16 cellular contexts compared by ENCODE assay signal in the genomic region with DNA sequence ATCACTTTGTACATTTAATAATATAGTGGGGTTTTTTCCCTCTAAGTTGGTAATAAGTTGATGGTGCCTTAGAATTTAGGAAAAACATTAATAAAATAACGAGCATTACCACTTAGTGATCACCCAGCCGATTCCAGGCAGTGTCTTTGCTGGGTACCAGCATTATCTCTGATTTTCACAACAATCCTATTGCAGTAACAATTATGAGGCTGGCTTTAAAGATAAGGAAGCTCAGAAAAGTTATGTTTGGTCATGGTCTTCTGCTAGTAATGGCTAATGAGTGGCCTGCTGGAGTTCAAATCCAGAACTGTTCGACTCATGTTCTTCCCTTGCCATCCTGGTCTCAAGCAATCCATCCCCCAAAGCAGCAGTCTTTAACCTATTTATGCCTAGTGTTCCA.
DNase-seq lines count a peak whose midpoint lies in the region; TF ChIP-seq lines count a peak whose summit lies in the region.
"Had no signal": no experiment of that assay in that cellular context is flagged by ENCODE, and none has a peak within 500 bp of the region (broad histone marks: within the 10 kb centered on the region; RNA-seq: fewer than 3 reads in every experiment).

No MANE protein-coding gene starts in this region.

- H3K79me2 ChIP-seq in OCI-LY7 (ENCODE audit: insufficient read depth, low read depth, low read length) (no peaks in the 10 kb centered on the region), Karpas-422 (ENCODE audit: low read length) (no peaks in the 10 kb centered on the region)

- no peaks in the 10 kb centered on the region for H3K9me2 ChIP-seq in OCI-LY7 (ENCODE audit: insufficient read depth, low read length)
- no peaks in the 10 kb centered on the region for H3K9me2 ChIP-seq in Karpas-422 (replicated peaks; ENCODE audit: insufficient read depth, low read length)

- H3K36me3 ChIP-seq in ascending aorta, result no peaks in the 10 kb centered on the region
- H3K36me3 ChIP-seq in uterus, result no peaks in the 10 kb centered on the region
- H3K36me3 ChIP-seq in OCI-LY7 (ENCODE audit: insufficient read depth, low read length), result no peaks in the 10 kb centered on the region
- no peaks in the 10 kb centered on the region for H3K36me3 ChIP-seq in ovary
- H3K36me3 ChIP-seq in Karpas-422 (ENCODE audit: insufficient read depth, low read length), result no peaks in the 10 kb centered on the region
- H3K36me3 ChIP-seq: BLaER1 treated with 17β-estradiol and CSF1 and Interleukin-3, amounts not matched to agents 10 nM and 100 nM; HAP-1 had no signal

- H4K20me1 ChIP-seq in OCI-LY7 (ENCODE audit: insufficient read depth, low read length) (no peaks in the 10 kb centered on the region), Karpas-422 (ENCODE audit: insufficient read depth, low read depth, low read length) (0 out of 2 replicates have a peak, but pooled peaks cover 3% of the 10 kb centered on the region)
- H4K20me1 ChIP-seq: BLaER1 treated with 17β-estradiol and CSF1 and Interleukin-3, amounts not matched to agents 10 nM and 100 nM had no signal

- H3K9me3 ChIP-seq in AG04450 (ENCODE audit: control insufficient read depth, insufficient read depth, low read length) (no peaks in the 10 kb centered on the region), ascending aorta (no peaks in the 10 kb centered on the region), uterus (no peaks in the 10 kb centered on the region), OCI-LY7 (ENCODE audit: low read length) (no peaks in the 10 kb centered on the region), ovary (no peaks in the 10 kb centered on the region), Karpas-422 (ENCODE audit: low read length) (no peaks in the 10 kb centered on the region)
- H3K9me3 ChIP-seq: BLaER1 treated with 17β-estradiol and CSF1 and Interleukin-3, amounts not matched to agents 10 nM and 100 nM; HAP-1 had no signal

- no peak overlapping the region for H2AFZ ChIP-seq in OCI-LY7 (ENCODE audit: low read length)
- H2AFZ ChIP-seq in Karpas-422 (ENCODE audit: low read length), result no peak overlapping the region

- WGBS in ovary, 3 donors, result 6 to 50% (median 9%) methylated on average over 3 of the region's 3 CpGs

- intact Hi-C loops in ascending aorta (cut with DNase I) (loop anchor here (5.0 kb wide), 1 partner anchor 69 kb away; no protein-coding TSS in a partner anchor), uterus (cut with DNase I; ENCODE audit: low total_unique reads) (no loop called here), OCI-LY7 (cut with micrococcal nuclease; ENCODE audit: unreplicated experiment) (loop anchor here (5.0 kb wide), 1 partner anchor 114 kb away; no protein-coding TSS in a partner anchor), ovary (cut with DNase I) (loop anchor here in 1 of 4 donors (10.0 kb wide), 1 partner anchor 71 kb away; no protein-coding TSS in a partner anchor)

- H3K4me3 ChIP-seq in AG04450 (ENCODE audit: low read depth, low read length), result no peak overlapping the region
- no peak overlapping the region for H3K4me3 ChIP-seq in ascending aorta
- no peak overlapping the region for H3K4me3 ChIP-seq in coronary artery
- no peak overlapping the region for H3K4me3 ChIP-seq in uterus
- H3K4me3 ChIP-seq in OCI-LY7 (ENCODE audit: low read depth, low read length, poor library complexity, severe bottlenecking), result no peak overlapping the region
- H3K4me3 ChIP-seq in ovary, result no peak overlapping the region
- H3K4me3 ChIP-seq in Karpas-422 (ENCODE audit: low read length), result no peak overlapping the region
- H3K4me3 ChIP-seq: BLaER1 treated with 17β-estradiol and CSF1 and Interleukin-3, amounts not matched to agents 10 nM and 100 nM; GM12878; HAP-1 had no signal

- TF ChIP-seq CTCF in AG04450 (IDR thresholded peaks at IDR 0.05; ENCODE audit: low read depth, low read length), result no peak
- no peak for TF ChIP-seq CTCF in ascending aorta (IDR thresholded peaks at IDR 0.05)
- no peak for TF ChIP-seq CTCF in coronary artery (IDR thresholded peaks at IDR 0.05)
- TF ChIP-seq CTCF in uterus (IDR thresholded peaks at IDR 0.05), result no peak
- TF ChIP-seq CTCF in OCI-LY7 (conservative IDR thresholded peaks at IDR 0.05; ENCODE audit: low read length), result no peak
- TF ChIP-seq CTCF in ovary (IDR thresholded peaks at IDR 0.05), result no peak

- H3K4me1 ChIP-seq in ascending aorta (peaks cover 4 to 40% of the 10 kb centered on the region in 2 donors), uterus (no peaks in the 10 kb centered on the region), OCI-LY7 (ENCODE audit: insufficient read depth, low read length, poor library complexity, severe bottlenecking) (no peaks in the 10 kb centered on the region), ovary (ENCODE audit: insufficient read depth) (peaks cover 18% of the 10 kb centered on the region), Karpas-422 (ENCODE audit: low read length) (peaks cover 2% of the 10 kb centered on the region; the same call in 1 of the 2 replicates)

- POLR2A ChIA-PET in AG04450 (lab: Yijun Ruan, JAX), result interaction anchor here (1.1 to 1.6 kb wide), 3 partner anchors 24 to 128 kb away, joined by 6 to 7 read pairs (median 7); partner anchors contain the start of gene CNNM2
- POLR2A ChIA-PET in OCI-LY7 (lab: Charles Lee), result interaction anchor here (0.8 to 1.2 kb wide), 2 partner anchors 12 to 879 kb away, joined by 3 to 4 read pairs; no protein-coding TSS in a partner anchor

- no peak for TF ChIP-seq EP300 in ovary (IDR thresholded peaks at IDR 0.05)

- H3K4me2 ChIP-seq in OCI-LY7 (ENCODE audit: low read length), result no peak overlapping the region
- H3K4me2 ChIP-seq in Karpas-422 (ENCODE audit: low read depth, low read length, poor library complexity, severe bottlenecking), result no peak overlapping the region
- H3K4me2 ChIP-seq: BLaER1 treated with 17β-estradiol and CSF1 and Interleukin-3, amounts not matched to agents 10 nM and 100 nM had no signal

- peak overlapping the region; percentile 94 for H3K27ac ChIP-seq in AG04450 (ENCODE audit: low read depth, low read length)
- H3K27ac ChIP-seq in ascending aorta, result peak overlapping the region; percentile 57 to 92
- peak overlapping the region; percentile 77 to 89 for H3K27ac ChIP-seq in coronary artery
- peak overlapping the region; percentile 38 to 61 for H3K27ac ChIP-seq in uterus
- H3K27ac ChIP-seq in OCI-LY7 (ENCODE audit: low read depth, low read length, poor library complexity, severe bottlenecking), result no peak overlapping the region
- no peak overlapping the region for H3K27ac ChIP-seq in ovary
- H3K27ac ChIP-seq in Karpas-422 (ENCODE audit: low read length), result no peak overlapping the region
- H3K27ac ChIP-seq: BLaER1 treated with 17β-estradiol and CSF1 and Interleukin-3, amounts not matched to agents 10 nM and 100 nM; HL-60 had no signal

- H3K9ac ChIP-seq in Karpas-422 (ENCODE audit: low read length), result no peak overlapping the region
- H3K9ac ChIP-seq: BLaER1 treated with 17β-estradiol and CSF1 and Interleukin-3, amounts not matched to agents 10 nM and 100 nM had no signal

- TF ChIP-seq POLR2A in uterus (IDR thresholded peaks at IDR 0.05), result no peak
- no peak for TF ChIP-seq POLR2A in ovary (IDR thresholded peaks at IDR 0.05)

- CTCF ChIA-PET in AG04450 (lab: Charles Lee) (interaction anchor here (1.3 kb wide), 1 partner anchor 199 kb away, joined by 3 read pairs; no protein-coding TSS in a partner anchor), OCI-LY7 (lab: Charles Lee; ENCODE audit: unreplicated experiment) (no interaction called here)

- H3K27me3 ChIP-seq in AG04450 (ENCODE audit: control insufficient read depth, insufficient read depth, low read length) (no peaks in the 10 kb centered on the region), ascending aorta (no peaks in the 10 kb centered on the region), uterus (no peaks in the 10 kb centered on the region), ovary (no peaks in the 10 kb centered on the region), Karpas-422 (ENCODE audit: low read length) (no peaks in the 10 kb centered on the region; the same call in 1 of the 2 replicates)
- H3K27me3 ChIP-seq: BLaER1 treated with 17β-estradiol and CSF1 and Interleukin-3, amounts not matched to agents 10 nM and 100 nM had no signal

- no peak for DNase-seq in AG04450 (ENCODE audit: low read depth, low spot score)
- DNase-seq in ascending aorta (ENCODE audit: low spot score in 2 of 2), result no peak
- no peak for DNase-seq in coronary artery (ENCODE audit: low spot score)
- DNase-seq in uterus, result no peak
- no peak for DNase-seq in OCI-LY7 (ENCODE audit: low spot score)
- DNase-seq in ovary, result no peak
- no peak for DNase-seq in Karpas-422
- DNase-seq: 8988T; Calu3; CD4-positive, alpha-beta T cell; DMS 273 treated with DMSO at 0.1 percent for 48 hours; KG1 had no signal

- no TSS peak for BruUV-seq in OCI-LY7 (replicated peaks; lab: Mats Ljungman, UMichigan)

Comparison
In these comparisons a context has a peak if more than half of its experiments do, and no peak if none do; other contexts are left out.
1. H3K27ac ChIP-seq: peak in AG04450 (single experiment), ascending aorta (2 of 2), coronary artery (2 of 2) and uterus (2 of 2); none in OCI-LY7 (single experiment), ovary (0 of 2) and Karpas-422 (single experiment).